In genomic region chr1:210049616-210050015, GRCh38 we compare ENCODE assay signal across 21 cellular contexts.
"Had no signal": no experiment of that assay in that cellular context is flagged by ENCODE, and none has a peak within 500 bp of the region (broad histone marks: within the 10 kb centered on the region; RNA-seq: fewer than 3 reads in every experiment).

No MANE protein-coding gene starts in this region.

- H3K79me2 ChIP-seq: parathyroid adenoma had no signal

- H3K9me3 ChIP-seq: colonic mucosa, esophagus squamous epithelium, gastrocnemius medialis, right lobe of liver, thoracic aorta, tibial nerve, upper lobe of right lung, uterus had no signal

- H2AFZ ChIP-seq: parathyroid adenoma had no signal

- H3K9ac ChIP-seq: parathyroid adenoma had no signal

- H3K4me1 ChIP-seq: colonic mucosa, esophagus squamous epithelium, gastrocnemius medialis, parathyroid adenoma, right lobe of liver, tibial nerve, upper lobe of right lung, uterus had no signal

- H3K36me3 ChIP-seq: colonic mucosa, esophagus squamous epithelium, gastrocnemius medialis, right lobe of liver, thoracic aorta, tibial nerve, upper lobe of right lung, uterus had no signal

- H3K27ac ChIP-seq: colonic mucosa, esophagus squamous epithelium, gastrocnemius medialis, parathyroid adenoma, right lobe of liver, thoracic aorta, tibial nerve, upper lobe of right lung, uterus had no signal

- DNase-seq: colonic mucosa; effector CD8-positive, alpha-beta T cell; erythroblast; esophagus squamous epithelium; gastrocnemius medialis; head of caudate nucleus; kidney; naive B cell; right lobe of liver; small intestine; stimulated activated CD4-positive, alpha-beta T cell treated with anti-CD3 and anti-CD28 coated beads, Interleukin-15, amount 100 ng/mL, for 24 hours; stimulated activated CD4-positive, alpha-beta T cell treated with anti-CD3 and anti-CD28 coated beads, Interleukin-2, amount 100 ng/mL, for 48 hours; stimulated activated naive B cell treated with anti-CD40 and anti-IgM and Interleukin-4, amounts not matched to agents 10 μg/mL and 1 μg/mL and 100 μg/mL, for 72 hours; upper lobe of right lung; uterus had no signal

- H3K4me3 ChIP-seq: colonic mucosa, esophagus squamous epithelium, gastrocnemius medialis, lung, right lobe of liver, thoracic aorta, tibial nerve, upper lobe of right lung, uterus had no signal

- ATAC-seq: gastrocnemius medialis; left lobe of liver; natural killer cell treated with Interleukin-12 subunit alpha and Interleukin-12 subunit beta and Interleukin-15 and Interleukin-18, amount 100 ng/mL, for 72 hours; right lobe of liver; stimulated activated naive B cell treated with anti-CD40 and anti-IgM and Interleukin-4, amounts not matched to agents 10 μg/mL and 1 μg/mL and 100 μg/mL, for 72 hours; upper lobe of right lung had no signal

- H3K27me3 ChIP-seq: colonic mucosa, esophagus squamous epithelium, gastrocnemius medialis, right lobe of liver, tibial nerve, upper lobe of right lung, uterus had no signal
